ENCODE assay signal across 22 cellular contexts in the genomic region with DNA sequence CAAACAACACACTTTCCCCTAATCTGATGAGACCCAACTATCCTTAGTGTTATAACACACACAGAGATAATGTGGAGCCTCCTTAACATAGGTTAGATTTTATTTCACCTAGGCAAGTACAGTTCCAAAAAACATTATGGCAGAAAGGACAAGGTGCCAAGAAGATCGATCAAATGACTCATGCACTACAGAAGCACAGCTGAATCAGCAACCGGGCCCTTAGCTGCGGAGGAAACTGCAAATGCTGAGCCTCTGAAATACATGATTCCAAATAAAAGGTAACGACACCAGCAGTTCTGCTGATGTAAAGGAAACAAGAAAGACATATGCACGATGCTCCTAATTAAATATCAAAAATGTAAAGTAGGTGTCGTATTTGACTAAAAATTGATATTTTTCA. TPM values are rescaled to one million over a fixed set of nuclear protein-coding genes. Genes with fewer than 3 reads are reported as not detected.
A peak's percentile ranks its signal among the peaks of the same experiment; 100 is the strongest.
DNase-seq lines count a peak whose midpoint lies in the region; ATAC-seq and TF ChIP-seq lines count a peak whose summit lies in the region.
"Had no signal": no experiment of that assay in that cellular context is flagged by ENCODE, and none has a peak within 500 bp of the region (broad histone marks: within the 10 kb centered on the region; RNA-seq: fewer than 3 reads in every experiment).

No MANE protein-coding gene starts in this region.

- no peak overlapping the region for H2AFZ ChIP-seq in PC-3 (ENCODE audit: low read length)

- ATAC-seq in PC-3 = peak; percentile 59; the same call in 1 of the 2 replicates
- ATAC-seq in HG02798 (IDR thresholded peaks at IDR 0.05; ENCODE audit: poor library complexity, unreplicated experiment) = no peak
- ATAC-seq in HG03442 (IDR thresholded peaks at IDR 0.05; ENCODE audit: unreplicated experiment) = no peak
- ATAC-seq in heart left ventricle = no peak
- ATAC-seq: right cardiac atrium, WTC11 had no signal

- no peaks in the 10 kb centered on the region for H3K79me2 ChIP-seq in PC-3 (ENCODE audit: low read length)

- H3K9me3 ChIP-seq in PC-3 (ENCODE audit: low read length) (no peaks in the 10 kb centered on the region), heart left ventricle (no peaks in the 10 kb centered on the region)
- H3K9me3 ChIP-seq: neutrophil had no signal

- H3K4me1 ChIP-seq in PC-3 (ENCODE audit: insufficient read depth, low read length) (peaks cover 5% of the 10 kb centered on the region; the same call in 1 of the 2 replicates), heart left ventricle (no peaks in the 10 kb centered on the region)

- no peak for TF ChIP-seq CTCF in Calu3 (IDR thresholded peaks at IDR 0.05; ENCODE audit: unreplicated experiment)
- TF ChIP-seq CTCF in PC-3 (conservative IDR thresholded peaks at IDR 0.05; ENCODE audit: low read depth, low read length) = no peak
- TF ChIP-seq CTCF in astrocyte of the spinal cord (IDR thresholded peaks at IDR 0.05; ENCODE audit: low read depth, low read length) = no peak
- TF ChIP-seq CTCF in heart left ventricle (IDR thresholded peaks at IDR 0.05) = no peak

- no peak overlapping the region for H3K27ac Mint-ChIP-seq in Calu3 (ENCODE audit: unreplicated experiment)
- H3K27ac Mint-ChIP-seq: WTC11 had no signal

- H3K4me1 Mint-ChIP-seq in Calu3 (ENCODE audit: low read depth, unreplicated experiment) = peaks cover 28% of the 10 kb centered on the region
- H3K4me1 Mint-ChIP-seq: activated naive CD4-positive, alpha-beta T cell treated with anti-CD3 and anti-CD28 coated beads, Interleukin-2, amount 50 U/mL, for 24 hours had no signal

- H3K36me3 ChIP-seq in PC-3 (ENCODE audit: low read depth, low read length) (no peaks in the 10 kb centered on the region), heart left ventricle (no peaks in the 10 kb centered on the region)
- H3K36me3 ChIP-seq: neutrophil had no signal

- BruUV-seq in Calu3 (replicated peaks; lab: Mats Ljungman, UMichigan) (no TSS peak), PC-3 (replicated peaks; lab: Mats Ljungman, UMichigan) (no TSS peak)

- DNase-seq in Calu3 (peak; percentile 71), PC-3 (peak; percentile 49), astrocyte of the spinal cord (ENCODE audit: low read depth, low spot score) (peak; percentile 67), kidney tubule cell (ENCODE audit: low spot score) (peak; percentile 35), heart left ventricle (no peak), NCI-H2107 (lab: John Stamatoyannopoulos, UW) (no peak)
- DNase-seq: dermis blood vessel endothelial cell, DMS153, H9, KBM-7, NCI-H1092, NCI-H2081 treated with DMSO at 0.1 percent for 48 hours, right cardiac atrium had no signal

- no peak overlapping the region for H3K4me3 ChIP-seq in PC-3 (ENCODE audit: low read length)
- no peak overlapping the region for H3K4me3 ChIP-seq in astrocyte of the spinal cord (ENCODE audit: low read depth, low read length)
- no peak overlapping the region for H3K4me3 ChIP-seq in heart left ventricle

- POLR2A ChIA-PET in PC-3 (lab: Charles Lee; ENCODE audit: unreplicated experiment) = no interaction called here

- H3K27me3 ChIP-seq in PC-3 (ENCODE audit: low read length) = no peaks in the 10 kb centered on the region
- H3K27me3 ChIP-seq in heart left ventricle = peaks cover 0 to 15% (median 0%) of the 10 kb centered on the region in 9 donors

- peaks cover 22% of the 10 kb centered on the region for H3K27me3 Mint-ChIP-seq in Calu3 (ENCODE audit: unreplicated experiment)

- in situ Hi-C loops in astrocyte of the spinal cord (cut with HindIII; ENCODE audit: low sequenced_read_pairs) = no loop called here

- H4K20me1 ChIP-seq in PC-3 (ENCODE audit: low read length) = no peaks in the 10 kb centered on the region

- H3K9me3 Mint-ChIP-seq in Calu3 (ENCODE audit: low read depth, unreplicated experiment) = peaks cover 2% of the 10 kb centered on the region
- H3K9me3 Mint-ChIP-seq: activated naive CD4-positive, alpha-beta T cell treated with anti-CD3 and anti-CD28 coated beads, Interleukin-2, amount 50 U/mL, for 24 hours had no signal

- H3K9ac ChIP-seq in PC-3 (ENCODE audit: low read length) = no peak overlapping the region

- intact Hi-C loops in Calu3 (cut with micrococcal nuclease; ENCODE audit: unreplicated experiment) (loop anchor here (5.0 kb wide), 1 partner anchor 46 kb away; no protein-coding TSS in a partner anchor), PC-3 (cut with micrococcal nuclease) (no loop called here), heart left ventricle (cut with DNase I) (no loop called here)

- H3K4me2 ChIP-seq in PC-3 (ENCODE audit: low read length) = no peak overlapping the region

- no peaks in the 10 kb centered on the region for H3K36me3 Mint-ChIP-seq in Calu3 (ENCODE audit: insufficient read depth, unreplicated experiment)
- H3K36me3 Mint-ChIP-seq: activated naive CD4-positive, alpha-beta T cell treated with anti-CD3 and anti-CD28 coated beads, Interleukin-2, amount 50 U/mL, for 24 hours; WTC11 had no signal

- CTCF ChIA-PET in Calu3 (lab: Charles Lee) (interaction anchor here (0.5 to 1.5 kb wide), 8 partner anchors 11 to 702 kb away, joined by 3 to 5 read pairs (median 3); a partner anchor contains a TSS), PC-3 (lab: Charles Lee) (no interaction called here)

- no peak for TF ChIP-seq POLR2A in heart left ventricle (IDR thresholded peaks at IDR 0.05)

- WGBS in heart left ventricle, 4 donors = 76 to 88% (median 86%) methylated on average over 6 of the region's 6 CpGs

- H3K27ac ChIP-seq in PC-3 (ENCODE audit: low read length) = no peak overlapping the region
- no peak overlapping the region for H3K27ac ChIP-seq in heart left ventricle
- H3K27ac ChIP-seq: HL-60, neutrophil had no signal

- no peaks in the 10 kb centered on the region for H3F3A ChIP-seq in PC-3 (ENCODE audit: low read length, unreplicated experiment)

- H3K4me3 Mint-ChIP-seq in Calu3 (ENCODE audit: low read depth, unreplicated experiment) = no peak overlapping the region
- H3K4me3 Mint-ChIP-seq: activated naive CD4-positive, alpha-beta T cell treated with anti-CD3 and anti-CD28 coated beads, Interleukin-2, amount 50 U/mL, for 24 hours; H9; WTC11 had no signal

- H3K9me2 ChIP-seq in PC-3 (replicated peaks; ENCODE audit: low read length) = no peaks in the 10 kb centered on the region

RNA-seq across cellular contexts. Expression of a gene that starts 19.9 kb away (rescaled TPM):
- total RNA-seq in Calu3 (2022) (not detected in 2 replicates), PC-3 (2014; rRNA removed) (not detected in 2 replicates), heart left ventricle (not detected)
- under 1 TPM in 1 of 2 donors, not detected in 1; 0.10 TPM for polyA plus RNA-seq in heart left ventricle
- total RNA-seq: dermis blood vessel endothelial cell; H9; liver; NCI-H460; right cardiac atrium; T-helper 2 cell treated with Interferon-gamma antibody and Interleukin-4, amounts not matched to agents 100 ng/mL and 5 ng/mL, for 36 hours; WTC11 had no signal

RNA-seq across cellular contexts. Expression of a gene that starts 22.9 kb away (rescaled TPM):
- 0.07 and 0.15 TPM in 2 replicates for total RNA-seq in Calu3 (2022)
- total RNA-seq in PC-3 (2014; rRNA removed) = 0.04 TPM in 1 of 2 replicates, not detected in the other
- under 1 TPM in 1 of 9 donors, not detected in 8; 0.11 TPM for total RNA-seq in heart left ventricle
- under 1 TPM in 1 of 2 donors, not detected in 1; 0.03 TPM for polyA plus RNA-seq in heart left ventricle
- total RNA-seq: dermis blood vessel endothelial cell; right cardiac atrium; T-helper 2 cell treated with Interferon-gamma antibody and Interleukin-4, amounts not matched to agents 100 ng/mL and 5 ng/mL, for 36 hours had no signal
- polyA plus RNA-seq: liver, right cardiac atrium had no signal

RNA-seq across cellular contexts. Expression of a gene that starts 31.7 kb away (rescaled TPM):
- total RNA-seq in Calu3 (2022) (184 and 246 TPM in 2 replicates), PC-3 (2014; rRNA removed) (not detected in 2 replicates), heart left ventricle (not detected)
- not detected for polyA plus RNA-seq in heart left ventricle
- total RNA-seq: dermis blood vessel endothelial cell; H9; liver; NCI-H460; T-helper 2 cell treated with Interferon-gamma antibody and Interleukin-4, amounts not matched to agents 100 ng/mL and 5 ng/mL, for 36 hours; WTC11 had no signal
- polyA plus RNA-seq: right cardiac atrium had no signal

RNA-seq across cellular contexts. Expression of a gene that starts 46.6 kb away (rescaled TPM):
- total RNA-seq in Calu3 (2022) (not detected in 2 replicates), PC-3 (2014; rRNA removed) (0.06 TPM in 1 of 2 replicates, not detected in the other), heart left ventricle (under 1 TPM in 8 of 9 donors, not detected in 1; 0.06 to 0.49 (median 0.20) TPM)
- under 1 TPM; 0.01 to 0.34 TPM for polyA plus RNA-seq in heart left ventricle
- total RNA-seq: dermis blood vessel endothelial cell; H9; liver; NCI-H460; T-helper 2 cell treated with Interferon-gamma antibody and Interleukin-4, amounts not matched to agents 100 ng/mL and 5 ng/mL, for 36 hours; WTC11 had no signal
- polyA plus RNA-seq: liver had no signal

RNA-seq across cellular contexts. Expression of a gene that starts 49.6 kb away (rescaled TPM):
- total RNA-seq in Calu3 (2022) (33.0 and 34.2 TPM in 2 replicates), PC-3 (2014; rRNA removed) (66.5 and 87.8 TPM in 2 replicates), heart left ventricle (10 to 100 TPM; 10.7 to 28.5 (median 18.8) TPM)
- polyA plus RNA-seq in heart left ventricle = 10 to 100 TPM; 12.1 to 19.7 TPM

Comparison
In these comparisons a context has a peak if more than half of its experiments do, and no peak if none do; other contexts are left out.
1. DNase-seq: peak in Calu3 (single experiment), PC-3 (single experiment), astrocyte of the spinal cord (single experiment) and kidney tubule cell (single experiment); none in heart left ventricle (0 of 5) and NCI-H2107 (single experiment).
2. RNA of a gene that starts 31.7 kb away (total RNA-seq): 184 to 246 TPM in Calu3; not detected in PC-3 and not detected in heart left ventricle; every median in the first group is over 100 times any median in the second.